1 cellular context compared by ENCODE assay signal in genomic region chr2:26982102-26982742, GRCh38.
TF ChIP-seq lines count a peak whose summit lies in the region.

No MANE protein-coding gene starts in this region.

TF ChIP-seq in HepG2, 621 proteins besides CTCF, POLR2A, EP300 and RAD21 (continued from another document and continues in another):
- no peak for TF ChIP-seq FOXO4 (CRISPR knock-in tag; conservative IDR thresholded peaks at IDR 0.05)
- TF ChIP-seq ZNF160 (CRISPR knock-in tag; IDR thresholded peaks at IDR 0.05) = no peak
- TF ChIP-seq FOSL1 (CRISPR knock-in tag; IDR thresholded peaks at IDR 0.05; ENCODE audit: borderline replicate concordance) = no peak
- no peak for TF ChIP-seq TFDP1 (CRISPR knock-in tag; IDR thresholded peaks at IDR 0.05; ENCODE audit: borderline replicate concordance)
- TF ChIP-seq, protein P1, sequence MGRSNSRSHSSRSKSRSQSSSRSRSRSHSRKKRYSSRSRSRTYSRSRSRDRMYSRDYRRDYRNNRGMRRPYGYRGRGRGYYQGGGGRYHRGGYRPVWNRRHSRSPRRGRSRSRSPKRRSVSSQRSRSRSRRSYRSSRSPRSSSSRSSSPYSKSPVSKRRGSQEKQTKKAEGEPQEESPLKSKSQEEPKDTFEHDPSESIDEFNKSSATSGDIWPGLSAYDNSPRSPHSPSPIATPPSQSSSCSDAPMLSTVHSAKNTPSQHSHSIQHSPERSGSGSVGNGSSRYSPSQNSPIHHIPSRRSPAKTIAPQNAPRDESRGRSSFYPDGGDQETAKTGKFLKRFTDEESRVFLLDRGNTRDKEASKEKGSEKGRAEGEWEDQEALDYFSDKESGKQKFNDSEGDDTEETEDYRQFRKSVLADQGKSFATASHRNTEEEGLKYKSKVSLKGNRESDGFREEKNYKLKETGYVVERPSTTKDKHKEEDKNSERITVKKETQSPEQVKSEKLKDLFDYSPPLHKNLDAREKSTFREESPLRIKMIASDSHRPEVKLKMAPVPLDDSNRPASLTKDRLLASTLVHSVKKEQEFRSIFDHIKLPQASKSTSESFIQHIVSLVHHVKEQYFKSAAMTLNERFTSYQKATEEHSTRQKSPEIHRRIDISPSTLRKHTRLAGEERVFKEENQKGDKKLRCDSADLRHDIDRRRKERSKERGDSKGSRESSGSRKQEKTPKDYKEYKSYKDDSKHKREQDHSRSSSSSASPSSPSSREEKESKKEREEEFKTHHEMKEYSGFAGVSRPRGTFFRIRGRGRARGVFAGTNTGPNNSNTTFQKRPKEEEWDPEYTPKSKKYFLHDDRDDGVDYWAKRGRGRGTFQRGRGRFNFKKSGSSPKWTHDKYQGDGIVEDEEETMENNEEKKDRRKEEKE (IDR thresholded peaks at IDR 0.05) = no peak
- no peak for TF ChIP-seq KLF12 (CRISPR knock-in tag; IDR thresholded peaks at IDR 0.05; ENCODE audit: borderline replicate concordance)
- TF ChIP-seq KIAA2018 (CRISPR knock-in tag; IDR thresholded peaks at IDR 0.05; ENCODE audit: borderline replicate concordance) = no peak
- no peak for TF ChIP-seq ZNF329 (CRISPR knock-in tag; IDR thresholded peaks at IDR 0.05; ENCODE audit: low read depth)
- no peak for TF ChIP-seq ZNF75D (CRISPR knock-in tag; IDR thresholded peaks at IDR 0.05; ENCODE audit: borderline replicate concordance)
- TF ChIP-seq KDM1A (CRISPR knock-in tag; IDR thresholded peaks at IDR 0.05) = no peak
- TF ChIP-seq ZNF207 (IDR thresholded peaks at IDR 0.05; ENCODE audit: borderline replicate concordance) = no peak
- no peak for TF ChIP-seq MAF1 (CRISPR knock-in tag; IDR thresholded peaks at IDR 0.05; ENCODE audit: borderline replicate concordance)
- no peak for TF ChIP-seq SRSF4 (IDR thresholded peaks at IDR 0.05; ENCODE audit: low read depth, low read length, poor library complexity, severe bottlenecking)
- TF ChIP-seq ZBTB34 (CRISPR knock-in tag; IDR thresholded peaks at IDR 0.05) = no peak
- no peak for TF ChIP-seq MTF2 (CRISPR knock-in tag; IDR thresholded peaks at IDR 0.05; ENCODE audit: borderline replicate concordance)
- no peak for TF ChIP-seq EED (CRISPR knock-in tag; IDR thresholded peaks at IDR 0.05)
- no peak for TF ChIP-seq KAT2B (IDR thresholded peaks at IDR 0.05; ENCODE audit: borderline replicate concordance, low read depth, low read length)
- peak; percentile 63 for TF ChIP-seq ELF1 (CRISPR knock-in tag; IDR thresholded peaks at IDR 0.05)
- TF ChIP-seq, protein P2, sequence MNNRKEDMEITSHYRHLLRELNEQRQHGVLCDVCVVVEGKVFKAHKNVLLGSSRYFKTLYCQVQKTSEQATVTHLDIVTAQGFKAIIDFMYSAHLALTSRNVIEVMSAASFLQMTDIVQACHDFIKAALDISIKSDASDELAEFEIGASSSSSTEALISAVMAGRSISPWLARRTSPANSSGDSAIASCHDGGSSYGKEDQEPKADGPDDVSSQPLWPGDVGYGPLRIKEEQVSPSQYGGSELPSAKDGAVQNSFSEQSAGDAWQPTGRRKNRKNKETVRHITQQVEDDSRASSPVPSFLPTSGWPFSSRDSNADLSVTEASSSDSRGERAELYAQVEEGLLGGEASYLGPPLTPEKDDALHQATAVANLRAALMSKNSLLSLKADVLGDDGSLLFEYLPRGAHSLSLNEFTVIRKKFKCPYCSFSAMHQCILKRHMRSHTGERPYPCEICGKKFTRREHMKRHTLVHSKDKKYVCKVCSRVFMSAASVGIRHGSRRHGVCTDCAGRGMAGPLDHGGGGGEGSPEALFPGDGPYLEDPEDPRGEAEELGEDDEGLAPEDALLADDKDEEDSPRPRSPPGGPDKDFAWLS (CRISPR knock-in tag; IDR thresholded peaks at IDR 0.05; ENCODE audit: borderline replicate concordance) = no peak
- no peak for TF ChIP-seq ZNF431 (CRISPR knock-in tag; IDR thresholded peaks at IDR 0.05; ENCODE audit: borderline replicate concordance, low read depth)
- TF ChIP-seq PAWR (CRISPR knock-in tag; IDR thresholded peaks at IDR 0.05; ENCODE audit: borderline replicate concordance) = no peak
- TF ChIP-seq POLR2G (IDR thresholded peaks at IDR 0.05; ENCODE audit: low read depth, low read length) = no peak
- TF ChIP-seq CAMTA2 (CRISPR knock-in tag; IDR thresholded peaks at IDR 0.05; ENCODE audit: borderline replicate concordance) = no peak
- no peak for TF ChIP-seq ZSCAN21 (CRISPR knock-in tag; IDR thresholded peaks at IDR 0.05; ENCODE audit: borderline replicate concordance)
- no peak for TF ChIP-seq ZNF44 (CRISPR knock-in tag; IDR thresholded peaks at IDR 0.05)
- TF ChIP-seq ETV5 (CRISPR knock-in tag; IDR thresholded peaks at IDR 0.05; ENCODE audit: borderline replicate concordance) = no peak
- peak; percentile 40; the same call in 1 of the 2 replicates for TF ChIP-seq ZKSCAN8 (CRISPR knock-in tag; IDR thresholded peaks at IDR 0.05; ENCODE audit: borderline replicate concordance)
- no peak for TF ChIP-seq ZNF18 (CRISPR knock-in tag; IDR thresholded peaks at IDR 0.05; ENCODE audit: insufficient replicate concordance)
- no peak for TF ChIP-seq JDP2 (CRISPR knock-in tag; IDR thresholded peaks at IDR 0.05; ENCODE audit: borderline replicate concordance)
- TF ChIP-seq REST (IDR thresholded peaks at IDR 0.05; ENCODE audit: borderline replicate concordance in 1 of 2, low read depth in 1 of 2, low read length in 2 of 2) = no peak
- no peak for TF ChIP-seq HMG20B (CRISPR knock-in tag; conservative IDR thresholded peaks at IDR 0.05)
- TF ChIP-seq, protein P3, sequence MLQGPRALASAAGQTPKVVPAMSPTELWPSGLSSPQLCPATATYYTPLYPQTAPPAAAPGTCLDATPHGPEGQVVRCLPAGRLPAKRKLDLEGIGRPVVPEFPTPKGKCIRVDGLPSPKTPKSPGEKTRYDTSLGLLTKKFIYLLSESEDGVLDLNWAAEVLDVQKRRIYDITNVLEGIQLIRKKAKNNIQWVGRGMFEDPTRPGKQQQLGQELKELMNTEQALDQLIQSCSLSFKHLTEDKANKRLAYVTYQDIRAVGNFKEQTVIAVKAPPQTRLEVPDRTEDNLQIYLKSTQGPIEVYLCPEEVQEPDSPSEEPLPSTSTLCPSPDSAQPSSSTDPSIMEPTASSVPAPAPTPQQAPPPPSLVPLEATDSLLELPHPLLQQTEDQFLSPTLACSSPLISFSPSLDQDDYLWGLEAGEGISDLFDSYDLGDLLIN (CRISPR knock-in tag; IDR thresholded peaks at IDR 0.05; ENCODE audit: borderline replicate concordance) = no peak
- no peak for TF ChIP-seq FLYWCH1 (CRISPR knock-in tag; IDR thresholded peaks at IDR 0.05)
- peak; percentile 70 for TF ChIP-seq ZFX (CRISPR knock-in tag; IDR thresholded peaks at IDR 0.05; ENCODE audit: low read depth)
